Comparison of ENCODE assay signal across 21 cellular contexts in genomic region chr1:56462209-56462608, GRCh38.
A peak's percentile ranks its signal among the peaks of the same experiment; 100 is the strongest.
DNase-seq lines count a peak whose midpoint lies in the region; ATAC-seq, FAIRE-seq and TF ChIP-seq lines count a peak whose summit lies in the region.
"Had no signal": no experiment of that assay in that cellular context is flagged by ENCODE, and none has a peak within 500 bp of the region (broad histone marks: within the 10 kb centered on the region; RNA-seq: fewer than 3 reads in every experiment).

No MANE protein-coding gene starts in this region.

- H3K9me3 ChIP-seq in H1 (ENCODE audit: insufficient read depth in 2 of 2, low read depth in 1 of 2, low read length in 1 of 2) (no peaks in the 10 kb centered on the region), HepG2 (ENCODE audit: low read length) (no peaks in the 10 kb centered on the region), mesenchymal stem cell (ENCODE audit: control insufficient read depth, low read length) (no peaks in the 10 kb centered on the region)
- H3K9me3 ChIP-seq: BLaER1, Caco-2 had no signal

- H3K4me3 ChIP-seq in H1 (ENCODE audit: extremely low read depth in 1 of 4, insufficient read depth in 2 of 4, low read depth in 3 of 4, low read length in 4 of 4) (no peak overlapping the region), HepG2 (replicated peaks in 1 of 3; ENCODE audit: insufficient read depth in 1 of 3, low read depth in 2 of 3, low read length in 3 of 3) (no peak overlapping the region), mesenchymal stem cell (ENCODE audit: insufficient read depth in 1 of 2, low read depth in 1 of 2, low read length in 2 of 2) (no peak overlapping the region)
- H3K4me3 ChIP-seq: BLaER1 had no signal

- H3K18ac ChIP-seq in H1 (ENCODE audit: extremely low read depth, low read length) (no peak overlapping the region), mesenchymal stem cell (ENCODE audit: low read depth in 1 of 2, low read length in 2 of 2) (no peak overlapping the region)

- no peak for TF ChIP-seq EP300 in H1 (IDR thresholded peaks at IDR 0.05; ENCODE audit: borderline replicate concordance in 1 of 2, low read depth in 2 of 2, low read length in 2 of 2)
- TF ChIP-seq EP300 in HepG2 (IDR thresholded peaks at IDR 0.05; ENCODE audit: low read depth in 2 of 2, low read length in 2 of 2), result no peak
- TF ChIP-seq EP300 in HepG2 (CRISPR knock-in tag; IDR thresholded peaks at IDR 0.05; ENCODE audit: borderline replicate concordance), result no peak

- no peak for TF ChIP-seq CTCF in H1 (IDR thresholded peaks at IDR 0.05; ENCODE audit: control extremely low read depth in 1 of 3, insufficient read depth in 1 of 3, low read depth in 1 of 3, low read length in 3 of 3)
- no peak for TF ChIP-seq CTCF in HepG2 (CRISPR knock-in tag; IDR thresholded peaks at IDR 0.05)

- no peaks in the 10 kb centered on the region for H3K27me3 ChIP-seq in H1 (replicated peaks in 1 of 4; ENCODE audit: control insufficient read depth in 3 of 4, extremely low read depth in 1 of 4, insufficient read depth in 3 of 4, low read length in 3 of 4)
- no peaks in the 10 kb centered on the region for H3K27me3 ChIP-seq in HepG2 (ENCODE audit: control insufficient read depth in 1 of 2, insufficient read depth in 2 of 2, low read length in 2 of 2)
- H3K27me3 ChIP-seq in mesenchymal stem cell (ENCODE audit: control insufficient read depth in 1 of 2, insufficient read depth in 1 of 2, low read length in 2 of 2), result no peaks in the 10 kb centered on the region
- H3K27me3 ChIP-seq: BLaER1 had no signal

- DNase-seq in H1 (ENCODE audit: low read depth in 1 of 2, low spot score in 2 of 2) (no peak), HepG2 (ENCODE audit: low spot score) (no peak), mesenchymal stem cell (no peak), 8988T (no peak), NCI-H1105 treated with DMSO at 0.1 percent for 48 hours (lab: John Stamatoyannopoulos, UW) (no peak)
- DNase-seq: Caco-2; CD4-positive, CD25-positive, alpha-beta regulatory T cell; CD8-positive, alpha-beta T cell; DMS153; DND-41; GOT3; H7; HCEC 1CT had no signal

- no peak overlapping the region for H2AFZ ChIP-seq in H1 (ENCODE audit: low read length)
- no peak overlapping the region for H2AFZ ChIP-seq in HepG2 (ENCODE audit: low read length)
- no peak overlapping the region for H2AFZ ChIP-seq in mesenchymal stem cell (ENCODE audit: low read depth, low read length)

- no peak for ATAC-seq in HepG2
- no peak for ATAC-seq in stimulated activated memory B cell treated with anti-CD40 and anti-IgM and Interleukin-4, amounts not matched to agents 10 μg/mL and 1 μg/mL and 100 μg/mL, for 72 hours
- no peak for ATAC-seq in HG02798 (IDR thresholded peaks at IDR 0.05; ENCODE audit: poor library complexity, unreplicated experiment)
- ATAC-seq: CD8-positive, alpha-beta T cell had no signal

- H3K4me1 Mint-ChIP-seq in stimulated activated memory B cell treated with anti-CD40 and anti-IgM and Interleukin-4, amounts not matched to agents 10 μg/mL and 1 μg/mL and 100 μg/mL, for 72 hours, result peaks cover 10% of the 10 kb centered on the region
- H3K4me1 Mint-ChIP-seq: CD4-positive, CD25-positive, alpha-beta regulatory T cell had no signal

- no peaks in the 10 kb centered on the region for H3K36me3 ChIP-seq in H1 (ENCODE audit: control insufficient read depth in 2 of 4, insufficient read depth in 4 of 4, low read length in 3 of 4)
- no peaks in the 10 kb centered on the region for H3K36me3 ChIP-seq in HepG2 (replicated peaks in 1 of 2; ENCODE audit: control insufficient read depth in 1 of 2, insufficient read depth in 2 of 2, low read length in 2 of 2)
- H3K36me3 ChIP-seq in mesenchymal stem cell (ENCODE audit: control insufficient read depth in 1 of 2, insufficient read depth in 2 of 2, low read depth in 1 of 2, low read length in 2 of 2), result no peaks in the 10 kb centered on the region
- H3K36me3 ChIP-seq: BLaER1 had no signal

- no peaks in the 10 kb centered on the region for H3K79me2 ChIP-seq in H1 (ENCODE audit: control insufficient read depth in 1 of 2, insufficient read depth in 2 of 2, low read length in 2 of 2)
- no peaks in the 10 kb centered on the region for H3K79me2 ChIP-seq in HepG2 (ENCODE audit: insufficient read depth, low read length)

- intact Hi-C loops in HepG2 (cut with micrococcal nuclease; ENCODE audit: unreplicated experiment), result no loop called here

- TF ChIP-seq POLR2A in H1 (IDR thresholded peaks at IDR 0.05; ENCODE audit: control extremely low read depth in 1 of 2, low read depth in 2 of 2, low read length in 2 of 2) (no peak), HepG2 (IDR thresholded peaks at IDR 0.05; ENCODE audit: insufficient read depth in 1 of 2, low read depth in 2 of 2, low read length in 2 of 2) (no peak)

- no peak for FAIRE-seq in H1 (lab: Jason Lieb, UNC)
- FAIRE-seq in HepG2 (lab: Jason Lieb, UNC), result no peak
- FAIRE-seq: A204.1, G401.6, GM12892 had no signal

- no peaks in the 10 kb centered on the region for H3K23me2 ChIP-seq in H1 (ENCODE audit: low read depth, low read length)

- WGBS in H1 (ENCODE audit: extremely low coverage in 1 of 2, insufficient coverage in 1 of 2, insufficient read length in 1 of 2, insufficient replicate concordance in 2 of 2, low coverage in 1 of 2, low lambda C conversion rate in 2 of 2, missing lambda C conversion rate in 1 of 2), 2 experiments, result 95% methylated on average over 3 of the region's 3 CpGs; no CpG with 5 or more reads in 1 of the 2 experiments
- WGBS in HepG2 (ENCODE audit: low lambda C conversion rate), result 76% methylated on average over 3 of the region's 3 CpGs
- 82% methylated on average over 3 of the region's 3 CpGs for WGBS in mesenchymal stem cell

- no peaks in the 10 kb centered on the region for H3K27me3 Mint-ChIP-seq in stimulated activated memory B cell treated with anti-CD40 and anti-IgM and Interleukin-4, amounts not matched to agents 10 μg/mL and 1 μg/mL and 100 μg/mL, for 72 hours
- H3K27me3 Mint-ChIP-seq: B cell had no signal

- H3K9ac ChIP-seq in H1 (replicated peaks in 1 of 4; ENCODE audit: extremely low read depth in 1 of 4, low read depth in 3 of 4, low read length in 3 of 4), result no peak overlapping the region
- no peak overlapping the region for H3K9ac ChIP-seq in HepG2 (ENCODE audit: insufficient read depth, low read depth, low read length)
- no peak overlapping the region for H3K9ac ChIP-seq in mesenchymal stem cell (ENCODE audit: low read length)
- H3K9ac ChIP-seq: BLaER1 had no signal

- no peak overlapping the region for H3K4me3 Mint-ChIP-seq in stimulated activated memory B cell treated with anti-CD40 and anti-IgM and Interleukin-4, amounts not matched to agents 10 μg/mL and 1 μg/mL and 100 μg/mL, for 72 hours
- H3K4me3 Mint-ChIP-seq: B cell; CD4-positive, CD25-positive, alpha-beta regulatory T cell; CD8-positive, alpha-beta T cell had no signal

- H2BK5ac ChIP-seq in H1 (ENCODE audit: low read depth, low read length), result no peak overlapping the region
- H2BK5ac ChIP-seq in mesenchymal stem cell (ENCODE audit: low read depth, low read length, poor library complexity, severe bottlenecking), result no peak overlapping the region

- H3K36me3 Mint-ChIP-seq in stimulated activated memory B cell treated with anti-CD40 and anti-IgM and Interleukin-4, amounts not matched to agents 10 μg/mL and 1 μg/mL and 100 μg/mL, for 72 hours, result no peaks in the 10 kb centered on the region
- H3K36me3 Mint-ChIP-seq: CD4-positive, CD25-positive, alpha-beta regulatory T cell; CD8-positive, alpha-beta T cell had no signal

- no peaks in the 10 kb centered on the region for H3K9me3 Mint-ChIP-seq in stimulated activated memory B cell treated with anti-CD40 and anti-IgM and Interleukin-4, amounts not matched to agents 10 μg/mL and 1 μg/mL and 100 μg/mL, for 72 hours
- H3K9me3 Mint-ChIP-seq: CD8-positive, alpha-beta T cell had no signal

- no peak overlapping the region for H2BK20ac ChIP-seq in H1 (ENCODE audit: low read length)

- no peak overlapping the region for H4K91ac ChIP-seq in H1 (replicated peaks; ENCODE audit: insufficient read length, low read length)
- H4K91ac ChIP-seq in mesenchymal stem cell (ENCODE audit: low read length), result peak overlapping the region; percentile 84

- TF ChIP-seq RAD21 in H1 (IDR thresholded peaks at IDR 0.05 in 1 of 2, conservative IDR thresholded peaks at IDR 0.05 in 1 of 2; ENCODE audit: low read depth in 2 of 2, low read length in 2 of 2), result no peak
- no peak for TF ChIP-seq RAD21 in HepG2 (CRISPR knock-in tag; IDR thresholded peaks at IDR 0.05)

- CTCF ChIA-PET in H1 (lab: Charles Lee; ENCODE audit: partially characterized antibody), result interaction anchor here (0.7 to 4.3 kb wide), 7 partner anchors 8 to 248 kb away, joined by 3 to 19 read pairs (median 3); no protein-coding TSS in a partner anchor
- CTCF ChIA-PET in HepG2 (lab: Yijun Ruan, JAX; ENCODE audit: low intra/inter-chr PET ratio, low total read pairs), result no interaction called here

- no peak overlapping the region for H3K27ac ChIP-seq in H1 (ENCODE audit: low read depth, low read length)
- peak overlapping the region; percentile 80 for H3K27ac ChIP-seq in HepG2 (ENCODE audit: extremely low read length, insufficient read depth, low read length)
- no peak overlapping the region for H3K27ac ChIP-seq in mesenchymal stem cell (ENCODE audit: low read length, poor library complexity, severe bottlenecking)
- H3K27ac ChIP-seq: BLaER1, C4-2B had no signal

- H3K14ac ChIP-seq in H1 (ENCODE audit: insufficient read length), result no peak overlapping the region
- no peak overlapping the region for H3K14ac ChIP-seq in mesenchymal stem cell (ENCODE audit: low read length in 2 of 2)

- H3K79me1 ChIP-seq in H1 (ENCODE audit: low read depth, low read length) (no peaks in the 10 kb centered on the region), mesenchymal stem cell (replicated peaks; ENCODE audit: low read length, poor library complexity, severe bottlenecking) (no peaks in the 10 kb centered on the region)

- POLR2A ChIA-PET in H1 (lab: Charles Lee; ENCODE audit: partially characterized antibody), result interaction anchor here (2.2 kb wide), 1 partner anchor 8 kb away, joined by 6 read pairs; no protein-coding TSS in a partner anchor
- POLR2A ChIA-PET in HepG2 (lab: Yijun Ruan, JAX), result interaction anchor here (1.6 to 1.9 kb wide), 3 partner anchors 15 to 271 kb away, joined by 7 to 15 read pairs (median 13); partner anchors contain the start of gene PLPP3

- in situ Hi-C loops in HepG2 (cut with HindIII; ENCODE audit: extremely low pct_ligation_motif_present, low pct_unique_long_range_greater_than_20kb), result no loop called here

- BruUV-seq in HepG2 (replicated peaks; lab: Mats Ljungman, UMichigan), result no TSS peak

- H3K4me2 ChIP-seq in H1 (ENCODE audit: insufficient read depth in 1 of 2, low read depth in 2 of 2, low read length in 2 of 2) (no peak overlapping the region), HepG2 (ENCODE audit: low read depth, low read length) (0 out of 2 replicates have a peak overlapping the region, but pooled peaks have one; percentile 59), mesenchymal stem cell (ENCODE audit: low read length, poor library complexity, severe bottlenecking) (no peak overlapping the region)
- H3K4me2 ChIP-seq: BLaER1 had no signal

- no peak overlapping the region for H2BK12ac ChIP-seq in H1 (ENCODE audit: low read depth, low read length)
- no peak overlapping the region for H2BK12ac ChIP-seq in mesenchymal stem cell (ENCODE audit: low read length in 2 of 2)

- H4K5ac ChIP-seq in H1 (ENCODE audit: insufficient read length, low read depth, low read length), result no peak overlapping the region

- H4K20me1 ChIP-seq in H1 (replicated peaks in 1 of 2; ENCODE audit: control insufficient read depth in 1 of 2, insufficient read depth in 2 of 2, low read length in 2 of 2), result no peaks in the 10 kb centered on the region
- no peaks in the 10 kb centered on the region for H4K20me1 ChIP-seq in HepG2 (ENCODE audit: insufficient read depth, low read length)
- H4K20me1 ChIP-seq: BLaER1 had no signal

- H3K23ac ChIP-seq in H1 (ENCODE audit: insufficient read length) (no peak overlapping the region), mesenchymal stem cell (ENCODE audit: low read length in 2 of 2) (no peak overlapping the region)

- H2AK5ac ChIP-seq in H1 (ENCODE audit: low read depth, low read length), result no peak overlapping the region
- H2AK5ac ChIP-seq in mesenchymal stem cell (ENCODE audit: low read length, severe bottlenecking), result no peak overlapping the region

- H4K8ac ChIP-seq in H1 (ENCODE audit: extremely low read depth, insufficient read depth, low read length), result no peak overlapping the region
- H4K8ac ChIP-seq in mesenchymal stem cell (ENCODE audit: low read length), result no peak overlapping the region

- H3K27ac Mint-ChIP-seq in stimulated activated memory B cell treated with anti-CD40 and anti-IgM and Interleukin-4, amounts not matched to agents 10 μg/mL and 1 μg/mL and 100 μg/mL, for 72 hours, result no peak overlapping the region
- H3K27ac Mint-ChIP-seq: B cell; CD8-positive, alpha-beta T cell had no signal

- H2BK120ac ChIP-seq in H1 (replicated peaks; ENCODE audit: low read depth, low read length), result no peak overlapping the region
- H2BK120ac ChIP-seq in mesenchymal stem cell (ENCODE audit: low read depth, low read length), result no peak overlapping the region

- H3K56ac ChIP-seq in H1 (replicated peaks; ENCODE audit: insufficient read length, low read depth, low read length), result no peak overlapping the region

- no peaks in the 10 kb centered on the region; a peak in 1 of 7 replicates for H3K4me1 ChIP-seq in H1 (replicated peaks in 1 of 4; ENCODE audit: control insufficient read depth in 3 of 4, insufficient read depth in 4 of 4, low read length in 3 of 4)
- peaks cover 39% of the 10 kb centered on the region for H3K4me1 ChIP-seq in HepG2 (ENCODE audit: insufficient read depth, low read length)
- H3K4me1 ChIP-seq in mesenchymal stem cell (ENCODE audit: control insufficient read depth, insufficient read depth, low read depth, low read length), result peaks cover 1% of the 10 kb centered on the region
- H3K4me1 ChIP-seq: BLaER1 had no signal

- no peak overlapping the region for H3K4ac ChIP-seq in H1 (replicated peaks; ENCODE audit: insufficient read length, low read depth, low read length)
- no peak overlapping the region for H3K4ac ChIP-seq in mesenchymal stem cell (ENCODE audit: low read depth in 1 of 2, low read length in 2 of 2)

- 0 out of 2 replicates have a peak overlapping the region, but pooled peaks have one; percentile 55 for H2BK15ac ChIP-seq in H1 (ENCODE audit: low read length)
- no peak overlapping the region for H2BK15ac ChIP-seq in mesenchymal stem cell (ENCODE audit: low read depth, poor library complexity, severe bottlenecking)
